ENCODE assay signal across 16 cellular contexts in the genomic region with DNA sequence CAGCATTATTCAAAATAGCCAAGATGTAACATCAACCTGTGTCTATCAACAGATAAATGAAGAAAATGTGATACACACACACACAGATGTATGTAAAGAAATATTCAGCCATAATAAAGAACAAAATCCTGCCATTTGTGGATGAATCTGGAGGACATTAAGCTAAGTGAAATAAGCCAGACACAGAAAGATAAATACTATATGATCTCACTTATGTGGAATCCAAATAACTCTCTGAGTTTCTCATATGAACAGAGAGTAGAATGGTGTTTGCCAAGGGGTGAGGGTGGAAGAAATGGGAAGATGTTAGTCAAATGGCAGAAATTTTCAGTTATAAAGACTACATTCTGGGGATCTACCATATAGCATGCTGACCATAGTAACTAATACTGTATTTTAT.
DNase-seq lines count a peak whose midpoint lies in the region; ATAC-seq and TF ChIP-seq lines count a peak whose summit lies in the region.
"Had no signal": no experiment of that assay in that cellular context is flagged by ENCODE, and none has a peak within 500 bp of the region (broad histone marks: within the 10 kb centered on the region; RNA-seq: fewer than 3 reads in every experiment).

No MANE protein-coding gene starts in this region.

- dilution Hi-C loops in IMR-90 (cut with HindIII; ENCODE audit: low sequenced_read_pairs, unreplicated experiment), result no loop called here

- H3K9ac ChIP-seq in IMR-90 (ENCODE audit: low read depth, low read length) (no peak overlapping the region), trophoblast cell (ENCODE audit: low read length) (no peak overlapping the region)
- H3K9ac ChIP-seq: BLaER1 treated with 17β-estradiol and CSF1 and Interleukin-3, amounts not matched to agents 10 nM and 100 nM had no signal

- H3K18ac ChIP-seq in IMR-90 (ENCODE audit: low read depth, low read length) (no peak overlapping the region), trophoblast cell (ENCODE audit: low read length) (no peak overlapping the region)

- in situ Hi-C loops in IMR-90 (cut with MboI; ENCODE audit: low sequenced_read_pairs), result no loop called here

- H3K56ac ChIP-seq in IMR-90 (ENCODE audit: extremely low read depth, insufficient read depth, low read length), result no peak overlapping the region

- POLR2A ChIA-PET in IMR-90 (lab: Charles Lee; ENCODE audit: unreplicated experiment), result no interaction called here

- CTCF ChIA-PET in IMR-90 (lab: Yijun Ruan, JAX), result no interaction called here

- H3K4ac ChIP-seq in IMR-90 (ENCODE audit: low read depth, low read length) (no peak overlapping the region), trophoblast cell (ENCODE audit: low read depth, low read length) (no peak overlapping the region)

- H4K20me1 ChIP-seq in IMR-90 (ENCODE audit: insufficient read depth, low read length), result no peaks in the 10 kb centered on the region
- H4K20me1 ChIP-seq: BLaER1 treated with 17β-estradiol and CSF1 and Interleukin-3, amounts not matched to agents 10 nM and 100 nM had no signal

- TF ChIP-seq CTCF in IMR-90 (conservative IDR thresholded peaks at IDR 0.05; ENCODE audit: low read depth, low read length), result no peak
- TF ChIP-seq CTCF in cardiac fibroblast (IDR thresholded peaks at IDR 0.05; ENCODE audit: low read depth, low read length), result no peak
- TF ChIP-seq CTCF in fibroblast of the aortic adventitia (IDR thresholded peaks at IDR 0.05; ENCODE audit: insufficient read depth, low read length), result no peak
- no peak for TF ChIP-seq CTCF in mucosa of descending colon (IDR thresholded peaks at IDR 0.05)

- ATAC-seq in IMR-90 (ENCODE audit: low read depth) (peak; percentile 24; the same call in 1 of the 2 replicates), GM18511 (IDR thresholded peaks at IDR 0.05; ENCODE audit: unreplicated experiment) (no peak), mucosa of descending colon (no peak)
- ATAC-seq: GM23338, K562 had no signal

- H3K27ac ChIP-seq in IMR-90 (ENCODE audit: insufficient read depth, low read length), result no peak overlapping the region
- no peak overlapping the region for H3K27ac ChIP-seq in trophoblast cell (ENCODE audit: low read depth, low read length)
- H3K27ac ChIP-seq: BLaER1 treated with 17β-estradiol and CSF1 and Interleukin-3, amounts not matched to agents 10 nM and 100 nM had no signal

- H3K4me2 ChIP-seq in IMR-90 (ENCODE audit: low read depth, low read length), result no peak overlapping the region
- H3K4me2 ChIP-seq in trophoblast cell (ENCODE audit: low read length), result no peak overlapping the region
- H3K4me2 ChIP-seq: BLaER1 treated with 17β-estradiol and CSF1 and Interleukin-3, amounts not matched to agents 10 nM and 100 nM had no signal

- H3K4me3 ChIP-seq in IMR-90 (ENCODE audit: insufficient read depth, low read depth, low read length) (no peak overlapping the region), cardiac fibroblast (replicated peaks in 1 of 2; ENCODE audit: low read depth in 2 of 2, low read length in 2 of 2) (no peak overlapping the region), fibroblast of the aortic adventitia (ENCODE audit: low read depth, low read length) (no peak overlapping the region), trophoblast cell (ENCODE audit: low read depth, low read length) (no peak overlapping the region), mucosa of descending colon (no peak overlapping the region)
- H3K4me3 ChIP-seq: BLaER1 treated with 17β-estradiol and CSF1 and Interleukin-3, amounts not matched to agents 10 nM and 100 nM; GM23338; K562 had no signal

- H2BK120ac ChIP-seq in IMR-90 (ENCODE audit: low read depth, low read length) (no peak overlapping the region), trophoblast cell (ENCODE audit: insufficient read depth, low read length, poor library complexity) (no peak overlapping the region)

- H3K23ac ChIP-seq in IMR-90 (ENCODE audit: low read depth, low read length) (no peak overlapping the region), trophoblast cell (ENCODE audit: low read length) (no peak overlapping the region)

- no peaks in the 10 kb centered on the region for H3K9me1 ChIP-seq in IMR-90 (ENCODE audit: insufficient read depth, low read length)

- no peak for TF ChIP-seq RAD21 in IMR-90 (IDR thresholded peaks at IDR 0.05; ENCODE audit: low read length)

- H3K9me3 ChIP-seq in IMR-90 (ENCODE audit: control insufficient read depth, insufficient read depth, low read length) (no peaks in the 10 kb centered on the region), trophoblast cell (ENCODE audit: insufficient read depth, low read depth, low read length) (no peaks in the 10 kb centered on the region), mucosa of descending colon (peaks cover 25% of the 10 kb centered on the region)
- H3K9me3 ChIP-seq: BLaER1 treated with 17β-estradiol and CSF1 and Interleukin-3, amounts not matched to agents 10 nM and 100 nM had no signal

- H2BK20ac ChIP-seq in IMR-90 (ENCODE audit: low read depth, low read length), result no peak overlapping the region

- H4K91ac ChIP-seq in IMR-90 (ENCODE audit: insufficient read depth, low read depth, low read length) (no peak overlapping the region), trophoblast cell (ENCODE audit: low read depth, low read length) (no peak overlapping the region)

- intact Hi-C loops in IMR-90 (cut with micrococcal nuclease), result no loop called here
- intact Hi-C loops in mucosa of descending colon (cut with DNase I, micrococcal nuclease), result no loop called here

- H3K27me3 ChIP-seq in IMR-90 (ENCODE audit: control insufficient read depth, insufficient read depth, low read length) (no peaks in the 10 kb centered on the region), trophoblast cell (ENCODE audit: insufficient read depth, low read length) (no peaks in the 10 kb centered on the region)
- H3K27me3 ChIP-seq: BLaER1 treated with 17β-estradiol and CSF1 and Interleukin-3, amounts not matched to agents 10 nM and 100 nM had no signal

- H2AK9ac ChIP-seq in IMR-90 (replicated peaks; ENCODE audit: low read depth, low read length, poor library complexity), result no peak overlapping the region

- H2AFZ ChIP-seq in IMR-90 (replicated peaks; ENCODE audit: low read length, poor library complexity), result no peak overlapping the region
- H2AFZ ChIP-seq in trophoblast cell (ENCODE audit: insufficient read depth, low read length, poor library complexity), result no peak overlapping the region
- H2AFZ ChIP-seq: GM23338 had no signal

- H3K36me3 ChIP-seq in IMR-90 (ENCODE audit: control insufficient read depth, insufficient read depth, low read length) (no peaks in the 10 kb centered on the region), trophoblast cell (ENCODE audit: control insufficient read depth in 1 of 2, insufficient read depth in 2 of 2, low read length in 2 of 2) (no peaks in the 10 kb centered on the region), mucosa of descending colon (ENCODE audit: low read depth) (no peaks in the 10 kb centered on the region)
- H3K36me3 ChIP-seq: BLaER1 treated with 17β-estradiol and CSF1 and Interleukin-3, amounts not matched to agents 10 nM and 100 nM had no signal

- no peak overlapping the region for H4K5ac ChIP-seq in IMR-90 (ENCODE audit: low read depth, low read length)

- H3K14ac ChIP-seq in IMR-90 (replicated peaks; ENCODE audit: low read depth, low read length) (no peak overlapping the region), trophoblast cell (ENCODE audit: low read length) (no peak overlapping the region)

- H4K8ac ChIP-seq in IMR-90 (ENCODE audit: low read depth in 2 of 2, low read length in 2 of 2) (no peak overlapping the region), trophoblast cell (ENCODE audit: low read depth, low read length) (no peak overlapping the region)

- H2BK12ac ChIP-seq in trophoblast cell (ENCODE audit: low read length), result no peak overlapping the region

- no peak overlapping the region for H2BK15ac ChIP-seq in IMR-90 (ENCODE audit: low read depth, low read length)

- H3K79me1 ChIP-seq in IMR-90 (ENCODE audit: low read depth in 1 of 2, low read length in 2 of 2) (no peaks in the 10 kb centered on the region), trophoblast cell (ENCODE audit: low read length) (no peaks in the 10 kb centered on the region)

- DNase-seq in IMR-90, result no peak
- peak; percentile 3 to 14 for DNase-seq in cardiac fibroblast (ENCODE audit: low read depth in 2 of 2)
- peak; percentile 8 for DNase-seq in fibroblast of the aortic adventitia (ENCODE audit: low read depth)
- no peak for DNase-seq in trophoblast cell
- DNase-seq in mucosa of descending colon, result no peak
- no peak for DNase-seq in OCI-M1 (lab: John Stamatoyannopoulos, UW)
- DNase-seq: DMS79, HCEC 1CT, NCI-H1092 treated with DMSO at 0.1 percent for 48 hours, NCI-H146, NCI-H2081 treated with DMSO at 0.1 percent for 48 hours, Right ventricle myocardium superior had no signal

- H3K79me2 ChIP-seq in trophoblast cell (ENCODE audit: control insufficient read depth, insufficient read depth, low read length, poor library complexity), result no peaks in the 10 kb centered on the region

- H3K4me1 ChIP-seq in IMR-90 (ENCODE audit: control insufficient read depth, insufficient read depth, low read length) (no peaks in the 10 kb centered on the region), trophoblast cell (ENCODE audit: control insufficient read depth in 1 of 2, insufficient read depth in 2 of 2, low read length in 2 of 2) (no peaks in the 10 kb centered on the region), mucosa of descending colon (ENCODE audit: low read depth) (no peaks in the 10 kb centered on the region)
- H3K4me1 ChIP-seq: BLaER1 treated with 17β-estradiol and CSF1 and Interleukin-3, amounts not matched to agents 10 nM and 100 nM had no signal

- H4K12ac ChIP-seq in trophoblast cell (ENCODE audit: low read depth, low read length), result no peak overlapping the region

- H2BK5ac ChIP-seq in IMR-90 (ENCODE audit: low read depth, low read length, poor library complexity, severe bottlenecking) (no peak overlapping the region), trophoblast cell (ENCODE audit: low read depth, low read length, poor library complexity) (no peak overlapping the region)

- H2AK5ac ChIP-seq in IMR-90 (ENCODE audit: low read depth, low read length), result no peak overlapping the region
- H2AK5ac ChIP-seq in trophoblast cell (ENCODE audit: low read length), result no peak overlapping the region

- TF ChIP-seq POLR2A in IMR-90 (IDR thresholded peaks at IDR 0.05; ENCODE audit: low read depth, low read length), result no peak

- no TSS peak for BruUV-seq in IMR-90 (replicated peaks; lab: Mats Ljungman, UMichigan)

TF ChIP-seq in IMR-90, 13 proteins besides CTCF, POLR2A, EP300 and RAD21 (continues in another document):
- no peak for TF ChIP-seq NFE2L2 (IDR thresholded peaks at IDR 0.05; ENCODE audit: low read depth, low read length)
- TF ChIP-seq RFX5 (IDR thresholded peaks at IDR 0.05; ENCODE audit: low read depth, low read length), result no peak
- TF ChIP-seq RCOR1 (IDR thresholded peaks at IDR 0.05; ENCODE audit: insufficient replicate concordance, low read length), result no peak

Comparison
In these comparisons a context has a peak if more than half of its experiments do, and no peak if none do; other contexts are left out.
1. DNase-seq: peak in cardiac fibroblast (2 of 2) and fibroblast of the aortic adventitia (single experiment); none in IMR-90 (single experiment), trophoblast cell (0 of 2), mucosa of descending colon (0 of 3) and OCI-M1 (single experiment).